ENCODE assay signal across 7 cellular contexts in genomic region chr12:52036587-52037171, GRCh38. TPM values are rescaled to one million over a fixed set of nuclear protein-coding genes. Genes with fewer than 3 reads are reported as not detected.
DNase-seq lines count a peak whose midpoint lies in the region; ATAC-seq lines count a peak whose summit lies in the region.

No MANE protein-coding gene starts in this region.

- H3K4me3 ChIP-seq in muscle layer of colon (ENCODE audit: low read depth in 1 of 2, low read length in 2 of 2), result peak overlapping the region; percentile 7 to 42

- peak; percentile 62 for DNase-seq in NOMO-1 treated with DMSO at 0.1 percent for 48 hours (lab: John Stamatoyannopoulos, UW; ENCODE audit: unreplicated experiment)
- peak; percentile 76 to 82 for DNase-seq in activated T-cell treated with anti-CD3 and anti-CD28 coated beads, Interleukin-2, amount 50 U/mL, for 48 hours
- peak; percentile 48 to 59 for DNase-seq in stimulated activated CD8-positive, alpha-beta memory T cell treated with anti-CD3 and anti-CD28 coated beads, Interleukin-7, amount 100 ng/mL, for 48 hours (ENCODE audit: extremely low read depth in 1 of 2, low read depth in 1 of 2)

- H3K4me1 ChIP-seq in muscle layer of colon (ENCODE audit: insufficient read depth, low read length), result peaks cover 38% of the 10 kb centered on the region

- H3K27me3 ChIP-seq in muscle layer of colon (ENCODE audit: control insufficient read depth in 1 of 2, insufficient read depth in 2 of 2, low read length in 2 of 2), result no peaks in the 10 kb centered on the region

- ATAC-seq in GM18511 (IDR thresholded peaks at IDR 0.05; ENCODE audit: unreplicated experiment) (peak; percentile 43), HG03135 (IDR thresholded peaks at IDR 0.05; ENCODE audit: unreplicated experiment) (peak; percentile 30), esophagus mucosa (peak; percentile 51)

- H3K27ac ChIP-seq in muscle layer of colon (ENCODE audit: low read depth, low read length), result peak overlapping the region; percentile 80

- H3K36me3 ChIP-seq in muscle layer of colon (ENCODE audit: insufficient read depth, low read length), result no peaks in the 10 kb centered on the region

- H3K9ac ChIP-seq in muscle layer of colon (ENCODE audit: low read length), result peak overlapping the region; percentile 63

- H3K9me3 ChIP-seq in muscle layer of colon (ENCODE audit: low read length), result no peaks in the 10 kb centered on the region

RNA-seq across cellular contexts. Expression of gene NR4A1, which starts 14.6 kb away (rescaled TPM):
- total RNA-seq in esophagus mucosa, result 2.0 TPM

RNA-seq across cellular contexts. Expression of gene TAMALIN, which starts 29.9 kb away (rescaled TPM):
- 3.9 TPM for total RNA-seq in esophagus mucosa

RNA-seq across cellular contexts. Expression of gene ATG101, which starts 33.1 kb away (rescaled TPM):
- total RNA-seq in esophagus mucosa, result 35.2 TPM

RNA-seq across cellular contexts. Expression of gene SMIM41, which starts 42.8 kb away (rescaled TPM):
- total RNA-seq in esophagus mucosa, result not detected

Comparison
In these comparisons a context has a peak if more than half of its experiments do, and no peak if none do; other contexts are left out.
1. Peak in every context shown above with its lines: DNase-seq, ATAC-seq, H3K4me3 ChIP-seq and H3K27ac ChIP-seq.